In the genomic region with DNA sequence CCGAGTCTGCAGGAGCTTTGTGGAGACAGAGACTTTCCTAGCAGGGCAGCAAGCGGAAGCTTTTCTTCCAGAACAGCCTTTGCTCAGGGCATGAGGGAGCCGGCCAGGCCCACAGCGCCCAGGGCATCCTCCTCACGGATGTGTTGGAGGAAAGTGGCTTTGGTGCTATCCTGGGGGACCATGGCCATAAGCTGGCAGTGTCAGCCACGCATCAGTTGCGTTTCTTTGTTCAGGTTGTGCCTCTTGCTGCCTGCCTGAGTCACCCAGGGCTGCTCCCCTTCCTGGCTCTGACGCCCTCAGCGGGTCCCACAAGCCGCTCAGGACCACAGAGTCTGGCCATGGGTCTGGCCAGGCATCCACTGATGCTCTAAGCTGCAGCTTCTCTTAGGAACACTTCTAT, we compare ENCODE assay signal across 22 cellular contexts. TPM values are rescaled to one million over a fixed set of nuclear protein-coding genes. Genes with fewer than 3 reads are reported as not detected.
A peak's percentile ranks its signal among the peaks of the same experiment; 100 is the strongest.
DNase-seq lines count a peak whose midpoint lies in the region; ATAC-seq and TF ChIP-seq lines count a peak whose summit lies in the region.
"Had no signal": no experiment of that assay in that cellular context is flagged by ENCODE, and none has a peak within 500 bp of the region (broad histone marks: within the 10 kb centered on the region; RNA-seq: fewer than 3 reads in every experiment).

No MANE protein-coding gene starts in this region.

- H3K36me3 ChIP-seq in Panc1 (ENCODE audit: control insufficient read depth, insufficient read depth, low read length), result 0 out of 2 replicates have a peak, but pooled peaks cover 3% of the 10 kb centered on the region
- peaks cover 8% of the 10 kb centered on the region for H3K36me3 ChIP-seq in muscle layer of colon (ENCODE audit: insufficient read depth, low read length)
- H3K36me3 ChIP-seq in smooth muscle cell (ENCODE audit: low read depth), result no peaks in the 10 kb centered on the region
- H3K36me3 ChIP-seq: colonic mucosa, pancreas, thoracic aorta had no signal

- no peaks in the 10 kb centered on the region for H3F3A ChIP-seq in smooth muscle cell (ENCODE audit: low read depth)

- H3K4me1 Mint-ChIP-seq in chondrocyte (ENCODE audit: low read depth), result peaks cover 16% of the 10 kb centered on the region

- H3K9me3 ChIP-seq in Panc1 (ENCODE audit: control insufficient read depth, insufficient read depth, low read depth, low read length) (no peaks in the 10 kb centered on the region), muscle layer of colon (ENCODE audit: low read length) (no peaks in the 10 kb centered on the region), smooth muscle cell (replicated peaks; ENCODE audit: low read depth) (no peaks in the 10 kb centered on the region)
- H3K9me3 ChIP-seq: body of pancreas, colonic mucosa, pancreas, right lobe of liver, thoracic aorta had no signal

- H4K20me1 ChIP-seq in smooth muscle cell (ENCODE audit: low read depth), result peaks cover 53% of the 10 kb centered on the region

- no peak overlapping the region for H2AFZ ChIP-seq in smooth muscle cell (ENCODE audit: low read depth)

- H3K4me2 ChIP-seq in smooth muscle cell, result peak overlapping the region; percentile 49

- H3K9me3 Mint-ChIP-seq in chondrocyte (ENCODE audit: low read depth), result no peaks in the 10 kb centered on the region
- H3K9me3 Mint-ChIP-seq: activated naive CD8-positive, alpha-beta T cell treated with anti-CD3 and anti-CD28 coated beads for 36 hours; activated T-helper 1 cell treated with anti-CD3 and anti-CD28 coated beads, Interleukin-12 subunit alpha, Interleukin-12 subunit beta, Interleukin-2, Interleukin-4 antibody, amounts not matched to agents 30 ng/mL and 10 ng/mL and 1 ng/mL, durations not matched to agents 14 hours and 24 hours and 36 hours; CD4-positive, CD25-positive, alpha-beta regulatory T cell; stimulated activated effector memory CD8-positive, alpha-beta T cell treated with anti-CD3 and anti-CD28 coated beads, Interleukin-12 subunit alpha, Interleukin-12 subunit beta, amount 100 ng/mL, for 72 hours had no signal

- ATAC-seq in Panc1, result no peak
- ATAC-seq: body of pancreas, pancreas, right lobe of liver had no signal

- no peak overlapping the region for H3K4me3 Mint-ChIP-seq in chondrocyte (ENCODE audit: unreplicated experiment)
- H3K4me3 Mint-ChIP-seq: activated naive CD8-positive, alpha-beta T cell treated with anti-CD3 and anti-CD28 coated beads for 36 hours; activated T-helper 1 cell treated with anti-CD3 and anti-CD28 coated beads, Interleukin-12 subunit alpha, Interleukin-12 subunit beta, Interleukin-2, Interleukin-4 antibody, amounts not matched to agents 30 ng/mL and 10 ng/mL and 1 ng/mL, durations not matched to agents 14 hours and 24 hours and 36 hours; CD4-positive, CD25-positive, alpha-beta regulatory T cell; stimulated activated effector memory CD8-positive, alpha-beta T cell treated with anti-CD3 and anti-CD28 coated beads, Interleukin-12 subunit alpha, Interleukin-12 subunit beta, amount 100 ng/mL, for 72 hours had no signal

- TF ChIP-seq CTCF in Panc1 (IDR thresholded peaks at IDR 0.05) (no peak), chondrocyte (IDR thresholded peaks at IDR 0.05) (no peak), smooth muscle cell (IDR thresholded peaks at IDR 0.05; ENCODE audit: borderline replicate concordance, insufficient read depth, poor library complexity, severe bottlenecking) (no peak)

- DNase-seq in Panc1 (ENCODE audit: low read depth, low spot score) (no peak), chondrocyte (ENCODE audit: low spot score) (no peak), smooth muscle cell (lab: John Stamatoyannopoulos, UW; ENCODE audit: unreplicated experiment) (no peak), NCI-H446 treated with DMSO at 0.1 percent for 48 hours (lab: John Stamatoyannopoulos, UW) (no peak), 8988T (no peak), SW480 (ENCODE audit: low spot score) (no peak), G401 (ENCODE audit: low spot score) (no peak)
- DNase-seq: activated naive CD8-positive, alpha-beta T cell treated with anti-CD3 and anti-CD28 coated beads for 36 hours; body of pancreas; CD4-positive, CD25-positive, alpha-beta regulatory T cell; colonic mucosa; Karpas-422; NCI-H524 treated with DMSO at 0.1 percent for 48 hours had no signal

- no peak overlapping the region for H3K4me3 ChIP-seq in Panc1 (ENCODE audit: low read depth in 2 of 2, low read length in 2 of 2)
- H3K4me3 ChIP-seq in muscle layer of colon (ENCODE audit: low read depth in 1 of 2, low read length in 2 of 2), result no peak overlapping the region
- H3K4me3 ChIP-seq in smooth muscle cell, result no peak overlapping the region
- H3K4me3 ChIP-seq: body of pancreas, colonic mucosa, pancreas, right lobe of liver, thoracic aorta had no signal

- CTCF ChIA-PET in Panc1 (lab: Charles Lee), result no interaction called here

- intact Hi-C loops in Panc1 (cut with micrococcal nuclease; ENCODE audit: unreplicated experiment), result no loop called here

- POLR2A ChIA-PET in Panc1 (lab: Charles Lee), result no interaction called here

- H3K27ac ChIP-seq in Panc1 (ENCODE audit: low read length) (peak overlapping the region; percentile 12; the same call in 1 of the 2 replicates), muscle layer of colon (ENCODE audit: low read depth, low read length) (peak overlapping the region; percentile 71), smooth muscle cell (ENCODE audit: low read depth) (peak overlapping the region; percentile 97)
- H3K27ac ChIP-seq: body of pancreas, colonic mucosa, pancreas, right lobe of liver, thoracic aorta had no signal

- H3K27me3 ChIP-seq in Panc1 (ENCODE audit: control insufficient read depth, insufficient read depth, low read length) (no peaks in the 10 kb centered on the region), muscle layer of colon (ENCODE audit: control insufficient read depth in 1 of 2, insufficient read depth in 2 of 2, low read length in 2 of 2) (no peaks in the 10 kb centered on the region), smooth muscle cell (ENCODE audit: low read depth) (no peaks in the 10 kb centered on the region)
- H3K27me3 ChIP-seq: body of pancreas, colonic mucosa, pancreas, right lobe of liver had no signal

- peak overlapping the region; percentile 61 for H3K27ac Mint-ChIP-seq in chondrocyte (ENCODE audit: unreplicated experiment)
- H3K27ac Mint-ChIP-seq: activated naive CD8-positive, alpha-beta T cell treated with anti-CD3 and anti-CD28 coated beads for 36 hours; activated T-helper 1 cell treated with anti-CD3 and anti-CD28 coated beads, Interleukin-12 subunit alpha, Interleukin-12 subunit beta, Interleukin-2, Interleukin-4 antibody, amounts not matched to agents 30 ng/mL and 10 ng/mL and 1 ng/mL, durations not matched to agents 14 hours and 24 hours and 36 hours; stimulated activated effector memory CD8-positive, alpha-beta T cell treated with anti-CD3 and anti-CD28 coated beads, Interleukin-12 subunit alpha, Interleukin-12 subunit beta, amount 100 ng/mL, for 72 hours had no signal

- H3K9ac ChIP-seq in muscle layer of colon (ENCODE audit: low read length), result no peak overlapping the region
- H3K9ac ChIP-seq in smooth muscle cell (ENCODE audit: low read depth), result peak overlapping the region; percentile 76

- H3K36me3 Mint-ChIP-seq in chondrocyte (ENCODE audit: low read depth), result peaks cover 3% of the 10 kb centered on the region

- WGBS in smooth muscle cell (ENCODE audit: low lambda C conversion rate), result 88% methylated on average over 10 of the region's 10 CpGs

- no peaks in the 10 kb centered on the region for H3K27me3 Mint-ChIP-seq in chondrocyte (ENCODE audit: low read depth)
- H3K27me3 Mint-ChIP-seq: activated naive CD8-positive, alpha-beta T cell treated with anti-CD3 and anti-CD28 coated beads for 36 hours; CD4-positive, CD25-positive, alpha-beta regulatory T cell had no signal

- H3K4me1 ChIP-seq in Panc1 (ENCODE audit: control insufficient read depth, insufficient read depth, low read length) (no peaks in the 10 kb centered on the region), muscle layer of colon (ENCODE audit: insufficient read depth, low read length) (peaks cover 10% of the 10 kb centered on the region), smooth muscle cell (ENCODE audit: low read depth) (peaks cover 6% of the 10 kb centered on the region)
- H3K4me1 ChIP-seq: body of pancreas, colonic mucosa, pancreas, right lobe of liver had no signal

- H3K79me2 ChIP-seq in smooth muscle cell (ENCODE audit: low read depth), result no peaks in the 10 kb centered on the region

- no TSS peak for BruUV-seq in Panc1 (replicated peaks; lab: Mats Ljungman, UMichigan)

- in situ Hi-C loops in Panc1 (cut with HindIII; ENCODE audit: low pct_unique_long_range_greater_than_20kb, low sequenced_read_pairs), result no loop called here
- in situ Hi-C loops in G401 (cut with HindIII; ENCODE audit: low sequenced_read_pairs), result no loop called here

RNA-seq across cellular contexts. Expression of gene PRSS38, which starts 39.6 kb away (rescaled TPM):
- not detected for total RNA-seq in Panc1 (2021; ENCODE audit: unreplicated experiment)
- not detected for polyA plus RNA-seq in Panc1 (2012; ENCODE audit: insufficient read length)
- total RNA-seq in chondrocyte, result not detected in 3 replicates
- not detected in 2 replicates for total RNA-seq in smooth muscle cell
- polyA plus RNA-seq in smooth muscle cell, result not detected in 2 replicates
- not detected in 2 replicates for total RNA-seq in G401 (2014; rRNA removed; shearing (Covaris generic))
- total RNA-seq: activated naive CD8-positive, alpha-beta T cell treated with anti-CD3 and anti-CD28 coated beads for 36 hours; activated T-helper 1 cell treated with anti-CD3 and anti-CD28 coated beads, Interleukin-12 subunit alpha, Interleukin-12 subunit beta, Interleukin-2, Interleukin-4 antibody, amounts not matched to agents 30 ng/mL and 10 ng/mL and 1 ng/mL, durations not matched to agents 14 hours and 24 hours and 36 hours; body of pancreas; CD4-positive, CD25-positive, alpha-beta regulatory T cell; colonic mucosa; fibroblast of villous mesenchyme; H7; lower leg skin; pancreas; right lobe of liver; thoracic aorta had no signal
- polyA plus RNA-seq: CD4-positive, CD25-positive, alpha-beta regulatory T cell; pancreas had no signal

RNA-seq across cellular contexts. Expression of gene SNAP47, which starts 40.6 kb away (rescaled TPM):
- 55.6 TPM for total RNA-seq in Panc1 (2021; ENCODE audit: unreplicated experiment)
- 76.9 TPM for polyA plus RNA-seq in Panc1 (2012; ENCODE audit: insufficient read length)
- total RNA-seq in chondrocyte, result 22.5 to 30.9 TPM (median 23.5 TPM) in 3 replicates
- 26.2 and 27.6 TPM in 2 replicates for total RNA-seq in smooth muscle cell
- polyA plus RNA-seq in smooth muscle cell, result 35.6 and 42.4 TPM in 2 replicates
- 72.9 and 84.9 TPM in 2 replicates for total RNA-seq in G401 (2014; rRNA removed; shearing (Covaris generic))

RNA-seq across cellular contexts. Expression of gene JMJD4, which starts 40.7 kb away (rescaled TPM):
- 27.7 TPM for total RNA-seq in Panc1 (2021; ENCODE audit: unreplicated experiment)
- polyA plus RNA-seq in Panc1 (2012; ENCODE audit: insufficient read length), result 34.7 TPM
- 15.0 to 24.2 TPM (median 17.8 TPM) in 3 replicates for total RNA-seq in chondrocyte
- 8.5 and 9.0 TPM in 2 replicates for total RNA-seq in smooth muscle cell
- polyA plus RNA-seq in smooth muscle cell, result 19.5 and 22.4 TPM in 2 replicates
- total RNA-seq in G401 (2014; rRNA removed; shearing (Covaris generic)), result 38.3 and 38.7 TPM in 2 replicates

Comparison
In these comparisons a context has a peak if more than half of its experiments do, and no peak if none do; other contexts are left out.
1. H3K27ac ChIP-seq: peak in every context shown above with its lines; median percentile 97 in smooth muscle cell; 71 in muscle layer of colon; 12 in Panc1.